9 cellular contexts compared by ENCODE assay signal in genomic region chr11:5992604-5993251, GRCh38. TPM values are rescaled to one million over a fixed set of nuclear protein-coding genes. Genes with fewer than 3 reads are reported as not detected.
A peak's percentile ranks its signal among the peaks of the same experiment; 100 is the strongest.
DNase-seq lines count a peak whose midpoint lies in the region; ATAC-seq and TF ChIP-seq lines count a peak whose summit lies in the region.
"Had no signal": no experiment of that assay in that cellular context is flagged by ENCODE, and none has a peak within 500 bp of the region (broad histone marks: within the 10 kb centered on the region; RNA-seq: fewer than 3 reads in every experiment).

No MANE protein-coding gene starts in this region.

- intact Hi-C loops in CD14-positive monocyte (cut with micrococcal nuclease) (no loop called here), ovary (cut with DNase I) (no loop called here)

- TF ChIP-seq CTCF in CD14-positive monocyte (IDR thresholded peaks at IDR 0.05), result peak; percentile 83
- no peak for TF ChIP-seq CTCF in ovary (IDR thresholded peaks at IDR 0.05)

- no peaks in the 10 kb centered on the region for H3K27me3 ChIP-seq in ovary

- WGBS in ovary, 3 donors, result 46 to 56% (median 47%) methylated on average over 3 of the region's 3 CpGs

- H3K4me1 ChIP-seq in ovary (ENCODE audit: insufficient read depth), result no peaks in the 10 kb centered on the region

- H3K36me3 Mint-ChIP-seq in CD14-positive monocyte, result no peaks in the 10 kb centered on the region
- H3K36me3 Mint-ChIP-seq: IgD-negative memory B cell had no signal

- no peak for TF ChIP-seq POLR2A in ovary (IDR thresholded peaks at IDR 0.05)

- H3K4me1 Mint-ChIP-seq in CD14-positive monocyte, result no peaks in the 10 kb centered on the region
- H3K4me1 Mint-ChIP-seq: IgD-negative memory B cell had no signal

- H3K27ac ChIP-seq in ovary, result no peak overlapping the region

- H3K27me3 Mint-ChIP-seq in CD14-positive monocyte (ENCODE audit: low read depth in 3 of 3), result peaks cover 9 to 17% (median 9%) of the 10 kb centered on the region in 3 donors

- ATAC-seq in GM21390 (IDR thresholded peaks at IDR 0.05; ENCODE audit: unreplicated experiment) (peak; percentile 70), GM18858 (IDR thresholded peaks at IDR 0.05; ENCODE audit: unreplicated experiment) (no peak), GM19397 (IDR thresholded peaks at IDR 0.05; ENCODE audit: unreplicated experiment) (no peak)

- H3K9me3 ChIP-seq in ovary, result no peaks in the 10 kb centered on the region

- H3K4me3 ChIP-seq in ovary, result no peak overlapping the region

- H3K27ac Mint-ChIP-seq in CD14-positive monocyte, result no peak overlapping the region
- H3K27ac Mint-ChIP-seq: IgD-negative memory B cell had no signal

- no peak overlapping the region for H3K4me3 Mint-ChIP-seq in CD14-positive monocyte
- H3K4me3 Mint-ChIP-seq: IgD-negative memory B cell had no signal

- no peaks in the 10 kb centered on the region for H3K9me3 Mint-ChIP-seq in CD14-positive monocyte

- no peak for TF ChIP-seq EP300 in ovary (IDR thresholded peaks at IDR 0.05)

- DNase-seq in CD14-positive monocyte (ENCODE audit: low spot score) (no peak), RKO (ENCODE audit: low spot score) (peak; percentile 19), iPS DF 19.7 (ENCODE audit: low read depth, low spot score) (peak; percentile 23), ovary (no peak), NCI-H1092 (lab: John Stamatoyannopoulos, UW) (no peak)

- H3K36me3 ChIP-seq in ovary, result no peaks in the 10 kb centered on the region

RNA-seq across cellular contexts. Expression of gene OR52L1, which starts 5.9 kb away (rescaled TPM):
- polyA plus RNA-seq in CD14-positive monocyte, result not detected
- not detected for total RNA-seq in ovary
- not detected for polyA plus RNA-seq in ovary
- polyA plus RNA-seq: IgD-negative memory B cell had no signal

RNA-seq across cellular contexts. Expression of gene OR56A4, which starts 14.0 kb away (rescaled TPM):
- polyA plus RNA-seq in CD14-positive monocyte, result not detected
- total RNA-seq in ovary, result under 1 TPM in 2 of 7 donors, not detected in 5; 0.07 to 0.10 TPM
- not detected for polyA plus RNA-seq in ovary
- polyA plus RNA-seq: IgD-negative memory B cell had no signal

RNA-seq across cellular contexts. Expression of gene OR56A5, which starts 24.4 kb away (rescaled TPM):
- polyA plus RNA-seq in CD14-positive monocyte (not detected), ovary (not detected)
- total RNA-seq in ovary, result not detected
- polyA plus RNA-seq: IgD-negative memory B cell had no signal

RNA-seq across cellular contexts. Expression of gene OR56A1, which starts 37.8 kb away (rescaled TPM):
- not detected for polyA plus RNA-seq in CD14-positive monocyte
- under 1 TPM in 1 of 7 donors, not detected in 6; 0.02 TPM for total RNA-seq in ovary
- polyA plus RNA-seq in ovary, result not detected
- polyA plus RNA-seq: IgD-negative memory B cell had no signal

RNA-seq across cellular contexts. Expression of gene OR56A3, which starts 50.7 kb away (rescaled TPM):
- polyA plus RNA-seq in CD14-positive monocyte, result not detected
- not detected for total RNA-seq in ovary
- polyA plus RNA-seq in ovary, result not detected
- polyA plus RNA-seq: IgD-negative memory B cell had no signal

Comparison
In these comparisons a context has a peak if more than half of its experiments do, and no peak if none do; other contexts are left out.
1. DNase-seq: peak in RKO (single experiment) and iPS DF 19.7 (single experiment); none in CD14-positive monocyte (single experiment), ovary (0 of 5) and NCI-H1092 (single experiment).